In the genomic region with DNA sequence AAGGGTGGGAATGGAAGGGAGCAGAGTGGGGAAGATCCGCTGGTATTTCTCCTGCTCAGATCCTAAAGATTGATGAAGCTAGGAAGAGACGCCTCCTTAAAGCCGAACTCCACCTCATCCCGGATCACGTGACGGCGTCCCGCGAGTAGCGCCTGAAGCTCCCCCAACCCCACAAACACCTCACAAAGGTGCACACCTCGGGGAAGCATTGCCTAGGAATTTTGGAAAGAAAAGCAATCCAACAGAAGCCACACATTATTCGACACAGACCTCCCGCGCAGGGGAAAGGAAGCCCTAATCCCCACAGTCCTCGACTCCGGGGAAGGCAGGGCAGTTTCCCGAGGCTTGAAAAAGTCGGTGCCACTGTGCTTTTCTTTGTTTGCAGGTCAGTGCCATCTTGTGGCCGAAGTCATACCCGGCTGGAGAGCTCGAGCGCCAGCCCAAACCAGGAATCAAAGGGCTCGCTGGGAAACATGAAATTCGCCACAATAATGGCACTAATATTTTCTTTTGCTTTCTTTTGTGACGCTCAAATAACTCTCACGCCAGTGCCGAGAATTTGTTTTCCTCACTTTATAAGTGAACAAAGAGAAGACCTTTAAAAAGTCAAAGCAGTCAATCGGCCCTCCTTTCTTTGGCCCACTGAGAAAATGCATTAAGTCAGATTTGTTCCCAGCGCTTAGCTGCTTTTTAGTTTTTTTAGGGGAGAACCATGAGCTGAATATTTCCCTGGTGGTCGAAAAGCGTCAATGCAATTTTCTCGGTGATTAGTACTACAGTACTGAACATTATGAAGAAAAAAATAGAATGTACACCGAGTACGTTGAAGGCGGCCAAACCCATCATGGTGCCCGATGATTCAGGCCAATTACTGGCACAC, we compare ENCODE assay signal across 8 cellular contexts. TPM values are rescaled to one million over a fixed set of nuclear protein-coding genes. Genes with fewer than 3 reads are reported as not detected.
DNase-seq lines count a peak whose midpoint lies in the region; ATAC-seq, FAIRE-seq and TF ChIP-seq lines count a peak whose summit lies in the region.

A gene (minus strand): TSS at position 71 of the 880 bp plus-strand sequence. CDS start 6,042 bp downstream, outside the sequence.

- H3K4me1 ChIP-seq in esophagus squamous epithelium (peaks cover 0 to 26% (median 4%) of the 10 kb centered on the region in 3 donors), mucosa of descending colon (ENCODE audit: low read depth) (peaks cover 5% of the 10 kb centered on the region), suprapubic skin (peaks cover 27% of the 10 kb centered on the region)

- H3K9me3 Mint-ChIP-seq in activated CD4-positive, alpha-beta memory T cell treated with anti-CD3 and anti-CD28 coated beads, Interleukin-2, amount 10 ng/mL, durations not matched to agents 7 days and 5 days: no peaks in the 10 kb centered on the region

- CTCF ChIA-PET in AG04450 (lab: Charles Lee): interaction anchor here (0.6 to 6.1 kb wide), 24 partner anchors 8 to 1399 kb away, joined by 3 to 160 read pairs (median 4); no protein-coding TSS in a partner anchor
- CTCF ChIA-PET in activated CD4-positive, alpha-beta memory T cell treated with anti-CD3 and anti-CD28 coated beads, Interleukin-2, amount 10 ng/mL, durations not matched to agents 7 days and 5 days (lab: Charles Lee): interaction anchor here (0.8 to 1.6 kb wide), 6 partner anchors 8 to 836 kb away, joined by 3 to 5 read pairs (median 4); no protein-coding TSS in a partner anchor

- ATAC-seq in HG02970 (IDR thresholded peaks at IDR 0.05; ENCODE audit: low FRiP score, unreplicated experiment) (peak; percentile 68), mucosa of descending colon (peak; percentile 92)

- peak within 1 kb of the TSS; percentile 44 for H3K4me3 Mint-ChIP-seq in activated CD4-positive, alpha-beta memory T cell treated with anti-CD3 and anti-CD28 coated beads, Interleukin-2, amount 10 ng/mL, durations not matched to agents 7 days and 5 days

- H3K27me3 Mint-ChIP-seq in activated CD4-positive, alpha-beta memory T cell treated with anti-CD3 and anti-CD28 coated beads, Interleukin-2, amount 10 ng/mL, durations not matched to agents 7 days and 5 days: peaks cover 48% of the 10 kb centered on the region

- peak; percentile 54 for FAIRE-seq in GM18507 (lab: Jason Lieb, UNC)

- H3K36me3 ChIP-seq in esophagus squamous epithelium (no peaks in the 10 kb centered on the region), mucosa of descending colon (ENCODE audit: low read depth) (no peaks in the 10 kb centered on the region), suprapubic skin (no peaks in the 10 kb centered on the region)

- H3K4me1 Mint-ChIP-seq in activated CD4-positive, alpha-beta memory T cell treated with anti-CD3 and anti-CD28 coated beads, Interleukin-2, amount 10 ng/mL, durations not matched to agents 7 days and 5 days: peaks cover 14% of the 10 kb centered on the region

- peak within 1 kb of the TSS; percentile 65 for H3K4me3 ChIP-seq in AG04450 (ENCODE audit: low read depth, low read length)
- peak within 1 kb of the TSS; percentile 29 to 71 (median 46) for H3K4me3 ChIP-seq in esophagus squamous epithelium
- H3K4me3 ChIP-seq in mucosa of descending colon: peak within 1 kb of the TSS; percentile 18
- peak within 1 kb of the TSS; percentile 58 for H3K4me3 ChIP-seq in suprapubic skin

- no peaks in the 10 kb centered on the region for H3K36me3 Mint-ChIP-seq in activated CD4-positive, alpha-beta memory T cell treated with anti-CD3 and anti-CD28 coated beads, Interleukin-2, amount 10 ng/mL, durations not matched to agents 7 days and 5 days (ENCODE audit: low read depth)

- POLR2A ChIA-PET in AG04450 (lab: Yijun Ruan, JAX): no interaction called here
- POLR2A ChIA-PET in activated CD4-positive, alpha-beta memory T cell treated with anti-CD3 and anti-CD28 coated beads, Interleukin-2, amount 10 ng/mL, durations not matched to agents 7 days and 5 days (lab: Charles Lee): no interaction called here

- WGBS in esophagus squamous epithelium, 2 donors: 13 to 16% methylated on average over 20 to 36 of the region's 36 CpGs
- WGBS in suprapubic skin: 5% methylated on average over 36 of the region's 36 CpGs

- no peaks in the 10 kb centered on the region; the same call in 1 of the 2 replicates for H3K9me3 ChIP-seq in AG04450 (ENCODE audit: control insufficient read depth, insufficient read depth, low read length)
- H3K9me3 ChIP-seq in esophagus squamous epithelium: no peaks in the 10 kb centered on the region
- no peaks in the 10 kb centered on the region for H3K9me3 ChIP-seq in mucosa of descending colon
- H3K9me3 ChIP-seq in suprapubic skin: no peaks in the 10 kb centered on the region

- H3K27ac ChIP-seq in AG04450 (ENCODE audit: low read depth, low read length) (no peak within 1 kb of the TSS), esophagus squamous epithelium (no peak within 1 kb of the TSS), suprapubic skin (no peak within 1 kb of the TSS)

- TF ChIP-seq POLR2A in esophagus squamous epithelium (IDR thresholded peaks at IDR 0.05): no peak
- no peak for TF ChIP-seq POLR2A in suprapubic skin (IDR thresholded peaks at IDR 0.05)

- no peak for TF ChIP-seq EP300 in suprapubic skin (IDR thresholded peaks at IDR 0.05)

- TF ChIP-seq CTCF in AG04450 (IDR thresholded peaks at IDR 0.05; ENCODE audit: low read depth, low read length) (peak; percentile 79), esophagus squamous epithelium (IDR thresholded peaks at IDR 0.05) (peak; percentile 24 to 63 (median 52)), mucosa of descending colon (IDR thresholded peaks at IDR 0.05) (peak; percentile 22), suprapubic skin (IDR thresholded peaks at IDR 0.05) (peak; percentile 10 to 50)

- no peak within 1 kb of the TSS for H3K27ac Mint-ChIP-seq in activated CD4-positive, alpha-beta memory T cell treated with anti-CD3 and anti-CD28 coated beads, Interleukin-2, amount 10 ng/mL, durations not matched to agents 7 days and 5 days

- peak; percentile 36 for DNase-seq in AG04450 (ENCODE audit: low read depth, low spot score)
- peak; percentile 23 for DNase-seq in GM18507 (ENCODE audit: extremely low spot score, insufficient read length, low read depth)
- DNase-seq in NCI-H2171 (lab: John Stamatoyannopoulos, UW): peak; percentile 11
- peak; percentile 41 for DNase-seq in activated CD4-positive, alpha-beta memory T cell treated with anti-CD3 and anti-CD28 coated beads, Interleukin-2, amount 10 ng/mL, durations not matched to agents 7 days and 5 days
- no peak for DNase-seq in esophagus squamous epithelium (lab: John Stamatoyannopoulos, UW)
- peak; percentile 62 to 89 (median 81) for DNase-seq in mucosa of descending colon
- DNase-seq in suprapubic skin (ENCODE audit: low spot score in 2 of 2): peak in 1 of 2 donors; percentile 71

- intact Hi-C loops in esophagus squamous epithelium (cut with DNase I): loop anchor here (10.0 kb wide), 1 partner anchor 838 kb away; no protein-coding TSS in a partner anchor
- intact Hi-C loops in mucosa of descending colon (cut with DNase I, micrococcal nuclease): loop anchor here in 1 of 2 donors (10.0 kb wide), 1 partner anchor 288 kb away; no protein-coding TSS in a partner anchor

- H3K27me3 ChIP-seq in AG04450 (ENCODE audit: control insufficient read depth, insufficient read depth, low read length) (peaks cover 22% of the 10 kb centered on the region), esophagus squamous epithelium (peaks cover 0 to 65% (median 3%) of the 10 kb centered on the region in 4 donors), suprapubic skin (peaks cover 22% of the 10 kb centered on the region)

RNA-seq across cellular contexts. Expression of the gene that starts here (rescaled TPM):
- not detected in 2 replicates for polyA plus RNA-seq in AG04450 (2011; rRNA removed)
- not detected in 2 replicates for polyA minus RNA-seq in AG04450 (2011; rRNA and poly(A)+ RNA removed)
- total RNA-seq in activated CD4-positive, alpha-beta memory T cell treated with anti-CD3 and anti-CD28 coated beads, Interleukin-2, amount 10 ng/mL, durations not matched to agents 7 days and 5 days: not detected
- total RNA-seq in esophagus squamous epithelium (1 to 10 TPM in 2 of 4 donors, under 1 TPM in 1, not detected in 1; 0.48 to 2.4 (median 1.1) TPM), mucosa of descending colon (10 to 100 TPM in 1 of 3 donors, 1 to 10 TPM in 2; 2.8 to 20.6 (median 5.5) TPM), suprapubic skin (10 to 100 TPM; 16.1 to 30.8 (median 22.3) TPM)

Comparison
In these comparisons a context has a peak if more than half of its experiments do, and no peak if none do; other contexts are left out.
1. Peak in DNase-seq and H3K4me3 ChIP-seq in AG04450; RNA of the gene not detected or under 1 TPM.
2. Peak in DNase-seq in activated CD4-positive, alpha-beta memory T cell treated with anti-CD3 and anti-CD28 coated beads, Interleukin-2, amount 10 ng/mL, durations not matched to agents 7 days and 5 days; RNA of the gene not detected or under 1 TPM.
3. CTCF ChIP-seq: peak in every context shown above with its lines; median percentile 79 in AG04450; 52 in esophagus squamous epithelium; 30 in suprapubic skin; 22 in mucosa of descending colon.